In genomic region chr1:11935733-11936132, GRCh38 we compare ENCODE assay signal across 7 cellular contexts. TPM values are rescaled to one million over a fixed set of nuclear protein-coding genes. Genes with fewer than 3 reads are reported as not detected.
A peak's percentile ranks its signal among the peaks of the same experiment; 100 is the strongest.
DNase-seq lines count a peak whose midpoint lies in the region; ATAC-seq and TF ChIP-seq lines count a peak whose summit lies in the region.
"Not testable (repeated sequence)": the region's sequence is repeated elsewhere in the genome, so short reads cannot be mapped to it uniquely, and the experiment has no call there.

No MANE protein-coding gene starts in this region.

- H3K27me3 Mint-ChIP-seq in activated T-cell treated with anti-CD3 and anti-CD28 coated beads, Interleukin-2, amount 50 U/mL, for 24 hours; natural killer cell treated with Interleukin-12 subunit alpha and Interleukin-12 subunit beta and Interleukin-15 and Interleukin-18, amount 100 ng/mL, for 72 hours: not testable (repeated sequence)

- peaks cover 17% of the 10 kb centered on the region for H3K79me2 ChIP-seq in DOHH2 (ENCODE audit: control insufficient read depth, low read length)
- H3K79me2 ChIP-seq in PC-3 (ENCODE audit: low read length), result peaks cover 61% of the 10 kb centered on the region

- TF ChIP-seq POLR2A in heart left ventricle (IDR thresholded peaks at IDR 0.05), result not testable (repeated sequence)

- not testable (repeated sequence) for H3K9me3 Mint-ChIP-seq in activated T-cell treated with anti-CD3 and anti-CD28 coated beads, Interleukin-2, amount 50 U/mL, for 24 hours; natural killer cell treated with Interleukin-12 subunit alpha and Interleukin-12 subunit beta and Interleukin-15 and Interleukin-18, amount 100 ng/mL, for 72 hours; stimulated activated effector memory CD8-positive, alpha-beta T cell treated with anti-CD3 and anti-CD28 coated beads, Interleukin-12 subunit alpha, Interleukin-12 subunit beta, amount 100 ng/mL, for 72 hours

- H3K9me3 ChIP-seq in DOHH2 (ENCODE audit: control insufficient read depth, insufficient read depth, low read length); PC-3 (ENCODE audit: low read length); heart left ventricle: not testable (repeated sequence)

- peak overlapping the region; percentile 36 for H3K4me3 Mint-ChIP-seq in activated T-cell treated with anti-CD3 and anti-CD28 coated beads, Interleukin-2, amount 50 U/mL, for 24 hours
- peak overlapping the region; percentile 74 for H3K4me3 Mint-ChIP-seq in natural killer cell treated with Interleukin-12 subunit alpha and Interleukin-12 subunit beta and Interleukin-15 and Interleukin-18, amount 100 ng/mL, for 72 hours
- H3K4me3 Mint-ChIP-seq in stimulated activated effector memory CD8-positive, alpha-beta T cell treated with anti-CD3 and anti-CD28 coated beads, Interleukin-12 subunit alpha, Interleukin-12 subunit beta, amount 100 ng/mL, for 72 hours, result peak overlapping the region; percentile 68

- H3F3A ChIP-seq in DOHH2 (ENCODE audit: control insufficient read depth, insufficient read depth); PC-3 (ENCODE audit: low read length, unreplicated experiment): not testable (repeated sequence)

- H3K36me3 Mint-ChIP-seq in activated T-cell treated with anti-CD3 and anti-CD28 coated beads, Interleukin-2, amount 50 U/mL, for 24 hours (ENCODE audit: low read depth), result peaks cover 11% of the 10 kb centered on the region
- not testable (repeated sequence) for H3K36me3 Mint-ChIP-seq in natural killer cell treated with Interleukin-12 subunit alpha and Interleukin-12 subunit beta and Interleukin-15 and Interleukin-18, amount 100 ng/mL, for 72 hours; stimulated activated effector memory CD8-positive, alpha-beta T cell treated with anti-CD3 and anti-CD28 coated beads, Interleukin-12 subunit alpha, Interleukin-12 subunit beta, amount 100 ng/mL, for 72 hours

- not testable (repeated sequence) for H2AFZ ChIP-seq in PC-3 (ENCODE audit: low read length)

- H3K4me2 ChIP-seq in DOHH2 (ENCODE audit: low read length) (peak overlapping the region; percentile 9; the same call in 1 of the 2 replicates), PC-3 (ENCODE audit: low read length) (peak overlapping the region; percentile 16; the same call in 1 of the 2 replicates)

- H3K4me1 ChIP-seq in DOHH2 (ENCODE audit: control insufficient read depth, low read length) (peaks cover 17% of the 10 kb centered on the region), PC-3 (ENCODE audit: insufficient read depth, low read length) (peaks cover 25% of the 10 kb centered on the region), heart left ventricle (peaks cover 0 to 75% (median 56%) of the 10 kb centered on the region in 12 donors)

- not testable (repeated sequence) for H4K20me1 ChIP-seq in DOHH2 (ENCODE audit: control insufficient read depth, insufficient read depth, low read depth, low read length); PC-3 (ENCODE audit: low read length)

- TF ChIP-seq CTCF in DOHH2 (IDR thresholded peaks at IDR 0.05; ENCODE audit: low read depth, low read length, poor library complexity, severe bottlenecking); PC-3 (conservative IDR thresholded peaks at IDR 0.05; ENCODE audit: low read depth, low read length); brain microvascular endothelial cell (IDR thresholded peaks at IDR 0.05; ENCODE audit: low read depth, low read length, missing control alignments); heart left ventricle (IDR thresholded peaks at IDR 0.05): not testable (repeated sequence)

- 91 to 95% (median 94%) methylated on average over 10 of the region's 10 CpGs for WGBS in heart left ventricle, 4 donors

- not testable (repeated sequence) for H3K27ac Mint-ChIP-seq in activated T-cell treated with anti-CD3 and anti-CD28 coated beads, Interleukin-2, amount 50 U/mL, for 24 hours; natural killer cell treated with Interleukin-12 subunit alpha and Interleukin-12 subunit beta and Interleukin-15 and Interleukin-18, amount 100 ng/mL, for 72 hours; stimulated activated effector memory CD8-positive, alpha-beta T cell treated with anti-CD3 and anti-CD28 coated beads, Interleukin-12 subunit alpha, Interleukin-12 subunit beta, amount 100 ng/mL, for 72 hours

- DNase-seq in PC-3; activated T-cell treated with anti-CD3 and anti-CD28 coated beads, Interleukin-2, amount 50 U/mL, for 24 hours; brain microvascular endothelial cell; heart left ventricle; natural killer cell treated with Interleukin-12 subunit alpha and Interleukin-12 subunit beta and Interleukin-15 and Interleukin-18, amount 100 ng/mL, for 72 hours (ENCODE audit: low spot score); stimulated activated effector memory CD8-positive, alpha-beta T cell treated with anti-CD3 and anti-CD28 coated beads, Interleukin-12 subunit alpha, Interleukin-12 subunit beta, amount 100 ng/mL, for 72 hours (ENCODE audit: low spot score in 2 of 2): not testable (repeated sequence)

- in situ Hi-C loops in brain microvascular endothelial cell (cut with HindIII; ENCODE audit: low pct_ligation_motif_present, low sequenced_read_pairs), result not testable (repeated sequence)

- CTCF ChIA-PET in PC-3 (lab: Charles Lee), result not testable (repeated sequence)

- BruUV-seq in PC-3 (replicated peaks; lab: Mats Ljungman, UMichigan), result not testable (repeated sequence)

- H3K4me1 Mint-ChIP-seq in activated T-cell treated with anti-CD3 and anti-CD28 coated beads, Interleukin-2, amount 50 U/mL, for 24 hours (ENCODE audit: low read depth); natural killer cell treated with Interleukin-12 subunit alpha and Interleukin-12 subunit beta and Interleukin-15 and Interleukin-18, amount 100 ng/mL, for 72 hours (ENCODE audit: low read depth in 2 of 2); stimulated activated effector memory CD8-positive, alpha-beta T cell treated with anti-CD3 and anti-CD28 coated beads, Interleukin-12 subunit alpha, Interleukin-12 subunit beta, amount 100 ng/mL, for 72 hours: not testable (repeated sequence)

- POLR2A ChIA-PET in PC-3 (lab: Charles Lee; ENCODE audit: unreplicated experiment), result not testable (repeated sequence)

- not testable (repeated sequence) for H3K27ac ChIP-seq in DOHH2 (ENCODE audit: low read depth, low read length); PC-3 (ENCODE audit: low read length); brain microvascular endothelial cell
- H3K27ac ChIP-seq in heart left ventricle, result peak overlapping the region in 6 of 12 donors; percentile 82 to 93 (median 88)

- H3K4me3 ChIP-seq in DOHH2 (ENCODE audit: low read length), result not testable (repeated sequence)
- peak overlapping the region; percentile 15; the same call in 1 of the 2 replicates for H3K4me3 ChIP-seq in PC-3 (ENCODE audit: low read length)
- H3K4me3 ChIP-seq in brain microvascular endothelial cell (ENCODE audit: low read depth, low read length), result peak overlapping the region; percentile 12
- peak overlapping the region in 10 of 12 donors; percentile 63 to 92 (median 70) for H3K4me3 ChIP-seq in heart left ventricle

- not testable (repeated sequence) for H3K36me3 ChIP-seq in DOHH2 (ENCODE audit: control insufficient read depth, low read length); PC-3 (ENCODE audit: low read depth, low read length); brain microvascular endothelial cell (replicated peaks)
- peaks cover 0 to 14% (median 0%) of the 10 kb centered on the region in 9 donors for H3K36me3 ChIP-seq in heart left ventricle

- H3K27me3 ChIP-seq in DOHH2 (ENCODE audit: control insufficient read depth, low read length); PC-3 (ENCODE audit: low read length); brain microvascular endothelial cell (replicated peaks); heart left ventricle: not testable (repeated sequence)

- not testable (repeated sequence) for H3K9ac ChIP-seq in PC-3 (ENCODE audit: low read length)

- ATAC-seq in PC-3; heart left ventricle; natural killer cell treated with Interleukin-12 subunit alpha and Interleukin-12 subunit beta and Interleukin-15 and Interleukin-18, amount 100 ng/mL, for 72 hours; stimulated activated effector memory CD8-positive, alpha-beta T cell treated with anti-CD3 and anti-CD28 coated beads, Interleukin-12 subunit alpha, Interleukin-12 subunit beta, amount 100 ng/mL, for 72 hours: not testable (repeated sequence)

- H3K9me2 ChIP-seq in DOHH2 (replicated peaks; ENCODE audit: control insufficient read depth, low read length); PC-3 (replicated peaks; ENCODE audit: low read length): not testable (repeated sequence)

- intact Hi-C loops in PC-3 (cut with micrococcal nuclease) (loop anchor here (5.0 kb wide), 1 partner anchor 42 kb away; no protein-coding TSS in a partner anchor), heart left ventricle (cut with DNase I) (loop anchor here in 4 of 10 donors (2.0 to 5.0 kb wide), 3 partner anchors 27 to 43 kb away; no protein-coding TSS in a partner anchor)

RNA-seq across cellular contexts. Expression of gene PLOD1, which starts 1.2 kb away (rescaled TPM):
- total RNA-seq in PC-3 (2014; rRNA removed) (179 and 216 TPM in 2 replicates), heart left ventricle (100 to 1,000 TPM in 1 of 9 donors, 10 to 100 TPM in 8; 37.5 to 104 (median 50.1) TPM)
- polyA plus RNA-seq in heart left ventricle, result 100 to 1,000 TPM in 1 of 2 donors, 10 to 100 TPM in 1; 38.3 to 108 TPM
- total RNA-seq in natural killer cell treated with Interleukin-12 subunit alpha and Interleukin-12 subunit beta and Interleukin-15 and Interleukin-18, amount 100 ng/mL, for 72 hours, result 10 to 100 TPM; 50.7 to 72.4 TPM

RNA-seq across cellular contexts. Expression of gene KIAA2013, which starts 9.5 kb away (rescaled TPM):
- total RNA-seq in PC-3 (2014; rRNA removed), result 78.1 and 89.2 TPM in 2 replicates
- total RNA-seq in heart left ventricle, result 100 to 1,000 TPM in 1 of 9 donors, 10 to 100 TPM in 8; 37.1 to 106 (median 41.3) TPM
- 10 to 100 TPM; 29.3 to 57.4 TPM for polyA plus RNA-seq in heart left ventricle
- total RNA-seq in natural killer cell treated with Interleukin-12 subunit alpha and Interleukin-12 subunit beta and Interleukin-15 and Interleukin-18, amount 100 ng/mL, for 72 hours, result 10 to 100 TPM; 50.5 to 59.8 TPM

RNA-seq across cellular contexts. Expression of gene MFN2, which starts 44.5 kb away (rescaled TPM):
- 97.8 and 101 TPM in 2 replicates for total RNA-seq in PC-3 (2014; rRNA removed)
- total RNA-seq in heart left ventricle, result 100 to 1,000 TPM; 398 to 900 (median 632) TPM
- 100 to 1,000 TPM; 263 to 374 TPM for polyA plus RNA-seq in heart left ventricle
- 100 to 1,000 TPM in 1 of 2 donors, 10 to 100 TPM in 1; 75.2 to 101 TPM for total RNA-seq in natural killer cell treated with Interleukin-12 subunit alpha and Interleukin-12 subunit beta and Interleukin-15 and Interleukin-18, amount 100 ng/mL, for 72 hours
